Comparison of ENCODE assay signal across 8 cellular contexts in genomic region chr17:39461113-39461910, GRCh38. TPM values are rescaled to one million over a fixed set of nuclear protein-coding genes. Genes with fewer than 3 reads are reported as not detected.
A peak's percentile ranks its signal among the peaks of the same experiment; 100 is the strongest.
DNase-seq lines count a peak whose midpoint lies in the region; FAIRE-seq and TF ChIP-seq lines count a peak whose summit lies in the region.

Gene CDK12 (plus strand): TSS chr17:39461486. CDS start chr17:39462072, 586 bp downstream.

- H2AFZ ChIP-seq in neuronal stem cell (ENCODE audit: low read length) = peak within 1 kb of the TSS; percentile 89

- peak; percentile 63 for FAIRE-seq in frontal cortex (lab: Jason Lieb, UNC)

- H3K4me1 Mint-ChIP-seq in activated naive CD4-positive, alpha-beta T cell treated with anti-CD3 and anti-CD28 coated beads for 36 hours (ENCODE audit: low read depth) = peaks cover 29% of the 10 kb centered on the region

- no peak within 1 kb of the TSS for H2BK5ac ChIP-seq in neuronal stem cell (ENCODE audit: low read length)

- H2BK15ac ChIP-seq in neuronal stem cell (ENCODE audit: low read length) = peak within 1 kb of the TSS; percentile 41

- no peaks in the 10 kb centered on the region for H3K9me3 ChIP-seq in neuronal stem cell (replicated peaks in 1 of 2; ENCODE audit: control insufficient read depth in 2 of 2, insufficient read depth in 1 of 2, low read depth in 1 of 2, low read length in 2 of 2)

- H3K4me3 ChIP-seq in neuronal stem cell (ENCODE audit: low read length in 2 of 2) = peak within 1 kb of the TSS; percentile 85 to 99

- TF ChIP-seq CTCF in subcutaneous adipose tissue (IDR thresholded peaks at IDR 0.05; ENCODE audit: low read depth) = no peak

- no peak within 1 kb of the TSS for H2BK120ac ChIP-seq in neuronal stem cell (ENCODE audit: low read depth, low read length)

- H2BK12ac ChIP-seq in neuronal stem cell (ENCODE audit: low read length) = no peak within 1 kb of the TSS

- H3K36me3 ChIP-seq in neuronal stem cell (replicated peaks in 1 of 2; ENCODE audit: control insufficient read depth in 2 of 2, insufficient read depth in 2 of 2, low read length in 2 of 2) = peaks cover 0 to 23% of the 10 kb centered on the region in 2 donors

- H3K4me2 ChIP-seq in neuronal stem cell (ENCODE audit: insufficient read depth, low read length, poor library complexity, severe bottlenecking) = peak within 1 kb of the TSS; percentile 93

- intact Hi-C loops in activated naive CD4-positive, alpha-beta T cell treated with anti-CD3 and anti-CD28 coated beads for 36 hours (cut with micrococcal nuclease) = loop anchor here (1.0 to 5.0 kb wide), 7 partner anchors 10 to 593 kb away; partner anchors contain the start of genes MED1, MED24 and PGAP3

- no peaks in the 10 kb centered on the region for H3K9me3 Mint-ChIP-seq in activated naive CD4-positive, alpha-beta T cell treated with anti-CD3 and anti-CD28 coated beads for 36 hours

- H3K4me3 Mint-ChIP-seq in activated naive CD4-positive, alpha-beta T cell treated with anti-CD3 and anti-CD28 coated beads for 36 hours = peak within 1 kb of the TSS; percentile 82

- H3K27me3 ChIP-seq in neuronal stem cell (ENCODE audit: control insufficient read depth in 3 of 3, insufficient read depth in 3 of 3, low read depth in 1 of 3, low read length in 3 of 3) = no peaks in the 10 kb centered on the region

- peak within 1 kb of the TSS; percentile 90 for H2AK5ac ChIP-seq in neuronal stem cell (ENCODE audit: low read depth, low read length)

- peak within 1 kb of the TSS; percentile 97 for H3K9ac ChIP-seq in neuronal stem cell (ENCODE audit: low read depth, low read length, poor library complexity)

- H3K36me3 Mint-ChIP-seq in activated naive CD4-positive, alpha-beta T cell treated with anti-CD3 and anti-CD28 coated beads for 36 hours (ENCODE audit: low read depth) = peaks cover 14% of the 10 kb centered on the region

- peak within 1 kb of the TSS; percentile 89 for H3K27ac Mint-ChIP-seq in activated naive CD4-positive, alpha-beta T cell treated with anti-CD3 and anti-CD28 coated beads for 36 hours

- peak within 1 kb of the TSS; percentile 94 for H3K27ac ChIP-seq in neuronal stem cell (replicated peaks; ENCODE audit: low read length)

- CTCF ChIA-PET in HEK293T (lab: Yijun Ruan, JAX) = interaction anchor here (1.5 kb wide), 1 partner anchor 27 kb away, joined by 3 read pairs; no protein-coding TSS in a partner anchor
- CTCF ChIA-PET in activated naive CD4-positive, alpha-beta T cell treated with anti-CD3 and anti-CD28 coated beads for 36 hours (lab: Charles Lee) = interaction anchor here (0.6 to 1.4 kb wide), 3 partner anchors 19 to 217 kb away, joined by 3 to 4 read pairs (median 3); no protein-coding TSS in a partner anchor

- H3K27me3 Mint-ChIP-seq in activated naive CD4-positive, alpha-beta T cell treated with anti-CD3 and anti-CD28 coated beads for 36 hours (ENCODE audit: low read depth) = no peaks in the 10 kb centered on the region

- H3K14ac ChIP-seq in neuronal stem cell (ENCODE audit: low read length) = no peak within 1 kb of the TSS

- no peaks in the 10 kb centered on the region for H3K4me1 ChIP-seq in neuronal stem cell (ENCODE audit: control insufficient read depth in 2 of 2, insufficient read depth in 1 of 2, low read depth in 1 of 2, low read length in 2 of 2)

- peak; percentile 97 for DNase-seq in GDM1 (lab: John Stamatoyannopoulos, UW)
- peak; percentile 92 for DNase-seq in HEK293T (ENCODE audit: extremely low spot score)
- DNase-seq in NAMALWA (ENCODE audit: low spot score) = peak; percentile 100
- peak; percentile 100 for DNase-seq in SK-N-DZ (ENCODE audit: low spot score)
- DNase-seq in activated naive CD4-positive, alpha-beta T cell treated with anti-CD3 and anti-CD28 coated beads for 36 hours = peak; percentile 98
- peak; percentile 85 to 98 for DNase-seq in frontal cortex (ENCODE audit: low spot score in 2 of 2)
- peak; percentile 99 for DNase-seq in neuronal stem cell (ENCODE audit: low spot score)

- no peak within 1 kb of the TSS for H4K91ac ChIP-seq in neuronal stem cell (ENCODE audit: low read depth, low read length, poor library complexity)

- peak within 1 kb of the TSS; percentile 97 for H3K18ac ChIP-seq in neuronal stem cell (ENCODE audit: low read length)

- POLR2A ChIA-PET in HEK293T (lab: Yijun Ruan, JAX) = interaction anchor here (0.6 to 4.7 kb wide), 22 partner anchors 10 to 452 kb away, joined by 3 to 124 read pairs (median 4); partner anchors contain the start of genes FBXL20, MED1, MIEN1 and RPL19

- peaks cover 3% of the 10 kb centered on the region for H3K79me1 ChIP-seq in neuronal stem cell (ENCODE audit: low read depth, low read length)

- H4K8ac ChIP-seq in neuronal stem cell (ENCODE audit: low read depth, low read length) = no peak within 1 kb of the TSS

- H3K4ac ChIP-seq in neuronal stem cell (ENCODE audit: low read length) = no peak within 1 kb of the TSS

- no CpG with 5 or more reads among the region's 49 CpGs for WGBS in neuronal stem cell (ENCODE audit: extremely low coverage in 2 of 2, insufficient read length in 2 of 2, insufficient replicate concordance in 1 of 2), 2 donors

- H3K23ac ChIP-seq in neuronal stem cell (ENCODE audit: low read depth, low read length, poor library complexity) = peak within 1 kb of the TSS; percentile 38

TF ChIP-seq in HEK293T, 16 proteins besides CTCF, POLR2A, EP300 and RAD21:
- TF ChIP-seq FOXA1 (IDR thresholded peaks at IDR 0.05) = no peak
- TF ChIP-seq ZNF384 (IDR thresholded peaks at IDR 0.05) = peak; percentile 100
- peak; percentile 97 for TF ChIP-seq SP1 (IDR thresholded peaks at IDR 0.05)
- TF ChIP-seq FOXM1 (IDR thresholded peaks at IDR 0.05; ENCODE audit: borderline replicate concordance) = no peak
- TF ChIP-seq SUZ12 (IDR thresholded peaks at IDR 0.05) = no peak
- no peak for TF ChIP-seq FOXK2 (IDR thresholded peaks at IDR 0.05)
- TF ChIP-seq CTBP1 (IDR thresholded peaks at IDR 0.05; ENCODE audit: borderline replicate concordance) = no peak; the same call in 1 of the 2 replicates
- peak; percentile 80 for TF ChIP-seq ELF4 (IDR thresholded peaks at IDR 0.05)
- peak; percentile 49 for TF ChIP-seq NFRKB (IDR thresholded peaks at IDR 0.05)
- peak; percentile 73 for TF ChIP-seq PKNOX1 (IDR thresholded peaks at IDR 0.05)
- TF ChIP-seq TARDBP (IDR thresholded peaks at IDR 0.05) = peak; percentile 82

RNA-seq across cellular contexts. Expression of gene CDK12, which starts in this region (rescaled TPM):
- polyA plus RNA-seq in SK-N-DZ (2014; cell fraction: cytosol; rRNA removed) = 16.0 and 18.9 TPM in 2 replicates
- 7.3 and 12.5 TPM in 2 replicates for polyA plus RNA-seq in SK-N-DZ (2014; cell fraction: nucleus; rRNA removed)
- total RNA-seq in activated naive CD4-positive, alpha-beta T cell treated with anti-CD3 and anti-CD28 coated beads for 36 hours = 10 to 100 TPM; 49.8 to 51.0 TPM
- total RNA-seq in frontal cortex (16.7 TPM), subcutaneous adipose tissue (10 to 100 TPM; 36.0 to 54.1 (median 48.5) TPM)
- 18.6 TPM for polyA plus RNA-seq in neuronal stem cell (2013, experiment 1 of 2)
- 18.8 TPM for polyA plus RNA-seq in neuronal stem cell (2013, experiment 2 of 2)

Comparison
In these comparisons a context has a peak if more than half of its experiments do, and no peak if none do; other contexts are left out.
1. Peak in every context shown above with its lines: DNase-seq, H3K4me3 ChIP-seq and H3K27ac ChIP-seq.